1 cellular context compared by ENCODE assay signal in the genomic region with DNA sequence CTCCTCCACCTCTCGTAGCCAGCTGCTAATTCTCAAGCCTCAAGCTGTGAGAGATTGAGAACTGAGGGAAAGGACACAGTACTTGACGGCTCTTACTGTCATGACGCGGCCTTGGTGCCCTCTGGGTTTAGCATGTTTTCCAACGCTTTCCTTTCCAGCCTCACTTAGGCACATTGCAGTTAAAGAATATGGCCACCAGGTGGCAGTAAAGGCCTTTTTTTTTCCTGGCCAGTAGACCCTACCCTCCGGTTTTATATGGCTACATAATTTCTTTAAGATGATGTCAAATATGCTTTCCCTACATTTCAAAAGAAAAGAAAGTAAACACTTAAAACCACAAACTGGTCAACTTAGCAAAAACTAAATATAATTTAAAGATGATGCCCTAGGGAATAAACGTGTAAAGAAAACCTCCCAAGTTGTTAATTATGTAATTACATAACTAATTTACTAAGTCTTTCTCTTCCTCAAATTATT.
A peak's percentile ranks its signal among the peaks of the same experiment; 100 is the strongest.
TF ChIP-seq lines count a peak whose summit lies in the region.

No MANE protein-coding gene starts in this region.

TF ChIP-seq in K562, 482 proteins besides CTCF, POLR2A, EP300 and RAD21 (continued from another document and continues in another):
- TF ChIP-seq, protein P1, sequence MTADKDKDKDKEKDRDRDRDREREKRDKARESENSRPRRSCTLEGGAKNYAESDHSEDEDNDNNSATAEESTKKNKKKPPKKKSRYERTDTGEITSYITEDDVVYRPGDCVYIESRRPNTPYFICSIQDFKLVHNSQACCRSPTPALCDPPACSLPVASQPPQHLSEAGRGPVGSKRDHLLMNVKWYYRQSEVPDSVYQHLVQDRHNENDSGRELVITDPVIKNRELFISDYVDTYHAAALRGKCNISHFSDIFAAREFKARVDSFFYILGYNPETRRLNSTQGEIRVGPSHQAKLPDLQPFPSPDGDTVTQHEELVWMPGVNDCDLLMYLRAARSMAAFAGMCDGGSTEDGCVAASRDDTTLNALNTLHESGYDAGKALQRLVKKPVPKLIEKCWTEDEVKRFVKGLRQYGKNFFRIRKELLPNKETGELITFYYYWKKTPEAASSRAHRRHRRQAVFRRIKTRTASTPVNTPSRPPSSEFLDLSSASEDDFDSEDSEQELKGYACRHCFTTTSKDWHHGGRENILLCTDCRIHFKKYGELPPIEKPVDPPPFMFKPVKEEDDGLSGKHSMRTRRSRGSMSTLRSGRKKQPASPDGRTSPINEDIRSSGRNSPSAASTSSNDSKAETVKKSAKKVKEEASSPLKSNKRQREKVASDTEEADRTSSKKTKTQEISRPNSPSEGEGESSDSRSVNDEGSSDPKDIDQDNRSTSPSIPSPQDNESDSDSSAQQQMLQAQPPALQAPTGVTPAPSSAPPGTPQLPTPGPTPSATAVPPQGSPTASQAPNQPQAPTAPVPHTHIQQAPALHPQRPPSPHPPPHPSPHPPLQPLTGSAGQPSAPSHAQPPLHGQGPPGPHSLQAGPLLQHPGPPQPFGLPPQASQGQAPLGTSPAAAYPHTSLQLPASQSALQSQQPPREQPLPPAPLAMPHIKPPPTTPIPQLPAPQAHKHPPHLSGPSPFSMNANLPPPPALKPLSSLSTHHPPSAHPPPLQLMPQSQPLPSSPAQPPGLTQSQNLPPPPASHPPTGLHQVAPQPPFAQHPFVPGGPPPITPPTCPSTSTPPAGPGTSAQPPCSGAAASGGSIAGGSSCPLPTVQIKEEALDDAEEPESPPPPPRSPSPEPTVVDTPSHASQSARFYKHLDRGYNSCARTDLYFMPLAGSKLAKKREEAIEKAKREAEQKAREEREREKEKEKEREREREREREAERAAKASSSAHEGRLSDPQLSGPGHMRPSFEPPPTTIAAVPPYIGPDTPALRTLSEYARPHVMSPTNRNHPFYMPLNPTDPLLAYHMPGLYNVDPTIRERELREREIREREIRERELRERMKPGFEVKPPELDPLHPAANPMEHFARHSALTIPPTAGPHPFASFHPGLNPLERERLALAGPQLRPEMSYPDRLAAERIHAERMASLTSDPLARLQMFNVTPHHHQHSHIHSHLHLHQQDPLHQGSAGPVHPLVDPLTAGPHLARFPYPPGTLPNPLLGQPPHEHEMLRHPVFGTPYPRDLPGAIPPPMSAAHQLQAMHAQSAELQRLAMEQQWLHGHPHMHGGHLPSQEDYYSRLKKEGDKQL (CRISPR knock-in tag; IDR thresholded peaks at IDR 0.05; ENCODE audit: borderline replicate concordance) = no peak
- TF ChIP-seq CC2D1A (IDR thresholded peaks at IDR 0.05) = peak; percentile 94
- TF ChIP-seq, protein P2, sequence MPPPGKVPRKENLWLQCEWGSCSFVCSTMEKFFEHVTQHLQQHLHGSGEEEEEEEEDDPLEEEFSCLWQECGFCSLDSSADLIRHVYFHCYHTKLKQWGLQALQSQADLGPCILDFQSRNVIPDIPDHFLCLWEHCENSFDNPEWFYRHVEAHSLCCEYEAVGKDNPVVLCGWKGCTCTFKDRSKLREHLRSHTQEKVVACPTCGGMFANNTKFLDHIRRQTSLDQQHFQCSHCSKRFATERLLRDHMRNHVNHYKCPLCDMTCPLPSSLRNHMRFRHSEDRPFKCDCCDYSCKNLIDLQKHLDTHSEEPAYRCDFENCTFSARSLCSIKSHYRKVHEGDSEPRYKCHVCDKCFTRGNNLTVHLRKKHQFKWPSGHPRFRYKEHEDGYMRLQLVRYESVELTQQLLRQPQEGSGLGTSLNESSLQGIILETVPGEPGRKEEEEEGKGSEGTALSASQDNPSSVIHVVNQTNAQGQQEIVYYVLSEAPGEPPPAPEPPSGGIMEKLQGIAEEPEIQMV (tag; conservative IDR thresholded peaks at IDR 0.05; ENCODE audit: low read depth) = peak; percentile 57
- TF ChIP-seq, protein P3, sequence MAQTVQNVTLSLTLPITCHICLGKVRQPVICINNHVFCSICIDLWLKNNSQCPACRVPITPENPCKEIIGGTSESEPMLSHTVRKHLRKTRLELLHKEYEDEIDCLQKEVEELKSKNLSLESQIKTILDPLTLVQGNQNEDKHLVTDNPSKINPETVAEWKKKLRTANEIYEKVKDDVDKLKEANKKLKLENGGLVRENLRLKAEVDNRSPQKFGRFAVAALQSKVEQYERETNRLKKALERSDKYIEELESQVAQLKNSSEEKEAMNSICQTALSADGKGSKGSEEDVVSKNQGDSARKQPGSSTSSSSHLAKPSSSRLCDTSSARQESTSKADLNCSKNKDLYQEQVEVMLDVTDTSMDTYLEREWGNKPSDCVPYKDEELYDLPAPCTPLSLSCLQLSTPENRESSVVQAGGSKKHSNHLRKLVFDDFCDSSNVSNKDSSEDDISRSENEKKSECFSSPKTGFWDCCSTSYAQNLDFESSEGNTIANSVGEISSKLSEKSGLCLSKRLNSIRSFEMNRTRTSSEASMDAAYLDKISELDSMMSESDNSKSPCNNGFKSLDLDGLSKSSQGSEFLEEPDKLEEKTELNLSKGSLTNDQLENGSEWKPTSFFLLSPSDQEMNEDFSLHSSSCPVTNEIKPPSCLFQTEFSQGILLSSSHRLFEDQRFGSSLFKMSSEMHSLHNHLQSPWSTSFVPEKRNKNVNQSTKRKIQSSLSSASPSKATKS (CRISPR knock-in tag; IDR thresholded peaks at IDR 0.05) = no peak
- TF ChIP-seq FOSL1 (tag; conservative IDR thresholded peaks at IDR 0.05) = peak; percentile 47; the same call in 1 of the 2 replicates
- TF ChIP-seq STAG1 (CRISPR knock-in tag; IDR thresholded peaks at IDR 0.05; ENCODE audit: borderline replicate concordance) = peak; percentile 23; the same call in 1 of the 2 replicates
- TF ChIP-seq ZNF717 (CRISPR knock-in tag; IDR thresholded peaks at IDR 0.05) = no peak
- 0 out of 2 replicates have a peak, but pooled peaks have one; percentile 14 for TF ChIP-seq ZNF324 (CRISPR knock-in tag; IDR thresholded peaks at IDR 0.05)
- no peak for TF ChIP-seq GTF2F1 (IDR thresholded peaks at IDR 0.05; ENCODE audit: low read depth, low read length)
- peak; percentile 79; the same call in 1 of the 2 replicates for TF ChIP-seq GATAD2B (IDR thresholded peaks at IDR 0.05; ENCODE audit: borderline replicate concordance)
- TF ChIP-seq ZNF263 (CRISPR knock-in tag; IDR thresholded peaks at IDR 0.05; ENCODE audit: borderline replicate concordance) = no peak
- TF ChIP-seq, protein P4, sequence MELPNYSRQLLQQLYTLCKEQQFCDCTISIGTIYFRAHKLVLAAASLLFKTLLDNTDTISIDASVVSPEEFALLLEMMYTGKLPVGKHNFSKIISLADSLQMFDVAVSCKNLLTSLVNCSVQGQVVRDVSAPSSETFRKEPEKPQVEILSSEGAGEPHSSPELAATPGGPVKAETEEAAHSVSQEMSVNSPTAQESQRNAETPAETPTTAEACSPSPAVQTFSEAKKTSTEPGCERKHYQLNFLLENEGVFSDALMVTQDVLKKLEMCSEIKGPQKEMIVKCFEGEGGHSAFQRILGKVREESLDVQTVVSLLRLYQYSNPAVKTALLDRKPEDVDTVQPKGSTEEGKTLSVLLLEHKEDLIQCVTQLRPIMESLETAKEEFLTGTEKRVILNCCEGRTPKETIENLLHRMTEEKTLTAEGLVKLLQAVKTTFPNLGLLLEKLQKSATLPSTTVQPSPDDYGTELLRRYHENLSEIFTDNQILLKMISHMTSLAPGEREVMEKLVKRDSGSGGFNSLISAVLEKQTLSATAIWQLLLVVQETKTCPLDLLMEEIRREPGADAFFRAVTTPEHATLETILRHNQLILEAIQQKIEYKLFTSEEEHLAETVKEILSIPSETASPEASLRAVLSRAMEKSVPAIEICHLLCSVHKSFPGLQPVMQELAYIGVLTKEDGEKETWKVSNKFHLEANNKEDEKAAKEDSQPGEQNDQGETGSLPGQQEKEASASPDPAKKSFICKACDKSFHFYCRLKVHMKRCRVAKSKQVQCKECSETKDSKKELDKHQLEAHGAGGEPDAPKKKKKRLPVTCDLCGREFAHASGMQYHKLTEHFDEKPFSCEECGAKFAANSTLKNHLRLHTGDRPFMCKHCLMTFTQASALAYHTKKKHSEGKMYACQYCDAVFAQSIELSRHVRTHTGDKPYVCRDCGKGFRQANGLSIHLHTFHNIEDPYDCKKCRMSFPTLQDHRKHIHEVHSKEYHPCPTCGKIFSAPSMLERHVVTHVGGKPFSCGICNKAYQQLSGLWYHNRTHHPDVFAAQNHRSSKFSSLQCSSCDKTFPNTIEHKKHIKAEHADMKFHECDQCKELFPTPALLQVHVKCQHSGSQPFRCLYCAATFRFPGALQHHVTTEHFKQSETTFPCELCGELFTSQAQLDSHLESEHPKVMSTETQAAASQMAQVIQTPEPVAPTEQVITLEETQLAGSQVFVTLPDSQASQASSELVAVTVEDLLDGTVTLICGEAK (IDR thresholded peaks at IDR 0.05) = no peak
- TF ChIP-seq, protein P4 (CRISPR knock-in tag; IDR thresholded peaks at IDR 0.05) = no peak
- TF ChIP-seq GATAD2A (IDR thresholded peaks at IDR 0.05) = no peak
- no peak for TF ChIP-seq ATF1 (CRISPR knock-in tag; IDR thresholded peaks at IDR 0.05)
- TF ChIP-seq ATF1 (tag; IDR thresholded peaks at IDR 0.05) = peak; percentile 62
- no peak for TF ChIP-seq CBFA2T3 (IDR thresholded peaks at IDR 0.05)
- TF ChIP-seq SMC3 (conservative IDR thresholded peaks at IDR 0.05; ENCODE audit: insufficient read depth, low read depth, low read length) = peak; percentile 82
- peak; percentile 39 to 64; a peak in 3 of 4 replicates for TF ChIP-seq FOXK2 (conservative IDR thresholded peaks at IDR 0.05 in 1 of 2, IDR thresholded peaks at IDR 0.05 in 1 of 2; ENCODE audit: low read depth in 2 of 2)
- TF ChIP-seq STAT5B (CRISPR knock-in tag; IDR thresholded peaks at IDR 0.05) = no peak
- TF ChIP-seq, protein P5, sequence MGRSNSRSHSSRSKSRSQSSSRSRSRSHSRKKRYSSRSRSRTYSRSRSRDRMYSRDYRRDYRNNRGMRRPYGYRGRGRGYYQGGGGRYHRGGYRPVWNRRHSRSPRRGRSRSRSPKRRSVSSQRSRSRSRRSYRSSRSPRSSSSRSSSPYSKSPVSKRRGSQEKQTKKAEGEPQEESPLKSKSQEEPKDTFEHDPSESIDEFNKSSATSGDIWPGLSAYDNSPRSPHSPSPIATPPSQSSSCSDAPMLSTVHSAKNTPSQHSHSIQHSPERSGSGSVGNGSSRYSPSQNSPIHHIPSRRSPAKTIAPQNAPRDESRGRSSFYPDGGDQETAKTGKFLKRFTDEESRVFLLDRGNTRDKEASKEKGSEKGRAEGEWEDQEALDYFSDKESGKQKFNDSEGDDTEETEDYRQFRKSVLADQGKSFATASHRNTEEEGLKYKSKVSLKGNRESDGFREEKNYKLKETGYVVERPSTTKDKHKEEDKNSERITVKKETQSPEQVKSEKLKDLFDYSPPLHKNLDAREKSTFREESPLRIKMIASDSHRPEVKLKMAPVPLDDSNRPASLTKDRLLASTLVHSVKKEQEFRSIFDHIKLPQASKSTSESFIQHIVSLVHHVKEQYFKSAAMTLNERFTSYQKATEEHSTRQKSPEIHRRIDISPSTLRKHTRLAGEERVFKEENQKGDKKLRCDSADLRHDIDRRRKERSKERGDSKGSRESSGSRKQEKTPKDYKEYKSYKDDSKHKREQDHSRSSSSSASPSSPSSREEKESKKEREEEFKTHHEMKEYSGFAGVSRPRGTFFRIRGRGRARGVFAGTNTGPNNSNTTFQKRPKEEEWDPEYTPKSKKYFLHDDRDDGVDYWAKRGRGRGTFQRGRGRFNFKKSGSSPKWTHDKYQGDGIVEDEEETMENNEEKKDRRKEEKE (IDR thresholded peaks at IDR 0.05; ENCODE audit: borderline replicate concordance in 1 of 2, control insufficient read depth in 1 of 2, low read depth in 2 of 2, low read length in 1 of 2) = no peak
- TF ChIP-seq, protein P6, sequence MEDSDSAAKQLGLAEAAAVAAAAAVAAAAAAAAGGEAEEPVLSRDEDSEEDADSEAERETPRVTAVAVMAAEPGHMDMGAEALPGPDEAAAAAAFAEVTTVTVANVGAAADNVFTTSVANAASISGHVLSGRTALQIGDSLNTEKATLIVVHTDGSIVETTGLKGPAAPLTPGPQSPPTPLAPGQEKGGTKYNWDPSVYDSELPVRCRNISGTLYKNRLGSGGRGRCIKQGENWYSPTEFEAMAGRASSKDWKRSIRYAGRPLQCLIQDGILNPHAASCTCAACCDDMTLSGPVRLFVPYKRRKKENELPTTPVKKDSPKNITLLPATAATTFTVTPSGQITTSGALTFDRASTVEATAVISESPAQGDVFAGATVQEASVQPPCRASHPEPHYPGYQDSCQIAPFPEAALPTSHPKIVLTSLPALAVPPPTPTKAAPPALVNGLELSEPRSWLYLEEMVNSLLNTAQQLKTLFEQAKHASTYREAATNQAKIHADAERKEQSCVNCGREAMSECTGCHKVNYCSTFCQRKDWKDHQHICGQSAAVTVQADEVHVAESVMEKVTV (CRISPR knock-in tag; IDR thresholded peaks at IDR 0.05) = peak; percentile 98
- TF ChIP-seq, protein P7, sequence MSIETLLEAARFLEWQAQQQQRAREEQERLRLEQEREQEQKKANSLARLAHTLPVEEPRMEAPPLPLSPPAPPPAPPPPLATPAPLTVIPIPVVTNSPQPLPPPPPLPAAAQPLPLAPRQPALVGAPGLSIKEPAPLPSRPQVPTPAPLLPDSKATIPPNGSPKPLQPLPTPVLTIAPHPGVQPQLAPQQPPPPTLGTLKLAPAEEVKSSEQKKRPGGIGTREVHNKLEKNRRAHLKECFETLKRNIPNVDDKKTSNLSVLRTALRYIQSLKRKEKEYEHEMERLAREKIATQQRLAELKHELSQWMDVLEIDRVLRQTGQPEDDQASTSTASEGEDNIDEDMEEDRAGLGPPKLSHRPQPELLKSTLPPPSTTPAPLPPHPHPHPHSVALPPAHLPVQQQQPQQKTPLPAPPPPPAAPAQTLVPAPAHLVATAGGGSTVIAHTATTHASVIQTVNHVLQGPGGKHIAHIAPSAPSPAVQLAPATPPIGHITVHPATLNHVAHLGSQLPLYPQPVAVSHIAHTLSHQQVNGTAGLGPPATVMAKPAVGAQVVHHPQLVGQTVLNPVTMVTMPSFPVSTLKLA (conservative IDR thresholded peaks at IDR 0.05) = peak in 1 of 2 experiments; percentile 35; a peak in 1 of 4 replicates
- no peak for TF ChIP-seq ZNF165 (CRISPR knock-in tag; IDR thresholded peaks at IDR 0.05; ENCODE audit: borderline replicate concordance)
